15 cellular contexts compared by ENCODE assay signal in the genomic region with DNA sequence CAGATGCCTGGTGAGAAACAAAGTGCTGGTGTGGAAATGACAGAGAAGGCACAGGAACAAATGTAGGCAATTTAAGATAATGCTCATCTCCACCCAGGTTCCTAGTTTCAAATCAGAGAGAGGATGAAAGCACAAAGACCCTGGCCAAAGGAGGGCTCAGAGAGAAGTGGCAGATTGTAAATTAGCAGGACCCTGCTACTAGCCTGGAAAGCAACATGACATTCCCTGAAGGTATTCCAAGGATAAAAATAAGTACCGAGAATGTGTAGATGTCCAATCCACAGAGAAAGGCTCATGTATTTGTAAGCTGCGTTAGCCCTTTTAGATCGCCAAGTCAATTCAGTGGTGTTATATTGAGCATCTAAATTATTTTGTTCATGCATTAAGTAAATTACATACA.
DNase-seq lines count a peak whose midpoint lies in the region.
"Had no signal": no experiment of that assay in that cellular context is flagged by ENCODE, and none has a peak within 500 bp of the region (broad histone marks: within the 10 kb centered on the region; RNA-seq: fewer than 3 reads in every experiment).

No MANE protein-coding gene starts in this region.

- in situ Hi-C loops in G401 (cut with HindIII; ENCODE audit: low sequenced_read_pairs) = no loop called here

- DNase-seq in G401 (ENCODE audit: low spot score) (peak; percentile 91), NCI-H69 (lab: John Stamatoyannopoulos, UW) (peak; percentile 30), cerebellum (ENCODE audit: low spot score) (peak; percentile 65), HuH-7.5 (ENCODE audit: low spot score) (no peak), NCI-H226 (no peak), HuH-7 (ENCODE audit: low spot score) (no peak)
- DNase-seq: 8988T; ACHN; AML-193; BE2C; CD4-positive, alpha-beta T cell; CD8-positive, alpha-beta memory T cell; DMS79 treated with DMSO at 0.1 percent for 48 hours; H7; HCEC 1CT had no signal

Comparison
In these comparisons a context has a peak if more than half of its experiments do, and no peak if none do; other contexts are left out.
1. DNase-seq: peak in G401 (single experiment), NCI-H69 (single experiment) and cerebellum (single experiment); none in HuH-7.5 (single experiment), NCI-H226 (single experiment) and HuH-7 (single experiment).